In genomic region chr2:164621761-164622105, GRCh38 we compare ENCODE assay signal across 9 cellular contexts. TPM values are rescaled to one million over a fixed set of nuclear protein-coding genes. Genes with fewer than 3 reads are reported as not detected.
DNase-seq lines count a peak whose midpoint lies in the region; ATAC-seq, FAIRE-seq and TF ChIP-seq lines count a peak whose summit lies in the region.
"Had no signal": no experiment of that assay in that cellular context is flagged by ENCODE, and none has a peak within 500 bp of the region (broad histone marks: within the 10 kb centered on the region; RNA-seq: fewer than 3 reads in every experiment).

No MANE protein-coding gene starts in this region.

- no peaks in the 10 kb centered on the region for H4K20me1 ChIP-seq in SK-N-SH (ENCODE audit: insufficient read depth)
- H4K20me1 ChIP-seq: BLaER1 had no signal

- H3K4me3 ChIP-seq in SK-N-SH (ENCODE audit: low read depth in 2 of 2, low read length in 1 of 2): peak overlapping the region; percentile 59 to 88
- H3K4me3 ChIP-seq in iPS-11a (ENCODE audit: low read depth, low read length): peak overlapping the region; percentile 60
- peak overlapping the region in 1 of 2 donors; percentile 66 for H3K4me3 ChIP-seq in small intestine (ENCODE audit: low read depth in 1 of 2, low read length in 2 of 2)
- H3K4me3 ChIP-seq: BLaER1 had no signal

- WGBS in SK-N-SH (ENCODE audit: low lambda C conversion rate): 23% methylated on average over 5 of the region's 14 CpGs
- WGBS in small intestine, 3 donors: 2 to 10% (median 4%) methylated on average over 8 to 14 of the region's 14 CpGs

- CTCF ChIA-PET in SK-N-SH (lab: Yijun Ruan, JAX): interaction anchor here (0.6 to 1.5 kb wide), 4 partner anchors 21 to 1452 kb away, joined by 3 to 5 read pairs (median 4); no protein-coding TSS in a partner anchor

- no peak for TF ChIP-seq EP300 in SK-N-SH (IDR thresholded peaks at IDR 0.05; ENCODE audit: borderline replicate concordance in 1 of 2, low read depth in 1 of 2, low read length in 1 of 2)

- H2AFZ ChIP-seq in SK-N-SH (ENCODE audit: low read depth): peak overlapping the region; percentile 85; the same call in 1 of the 2 replicates

- peaks cover 2 to 3% of the 10 kb centered on the region in 2 experiments for H3K36me3 ChIP-seq in SK-N-SH (replicated peaks in 1 of 2; ENCODE audit: control insufficient read depth in 1 of 2, insufficient read depth in 2 of 2, low read length in 1 of 2)
- H3K36me3 ChIP-seq in small intestine (ENCODE audit: control insufficient read depth in 2 of 2, insufficient read depth in 2 of 2, low read length in 2 of 2): no peaks in the 10 kb centered on the region
- H3K36me3 ChIP-seq: BLaER1 had no signal

- H3K9me3 ChIP-seq in SK-N-SH (no peaks in the 10 kb centered on the region), small intestine (ENCODE audit: control insufficient read depth, low read depth) (no peaks in the 10 kb centered on the region)

- H3K27me3 ChIP-seq in SK-N-SH (ENCODE audit: insufficient read depth) (no peaks in the 10 kb centered on the region), small intestine (ENCODE audit: control insufficient read depth in 2 of 2, insufficient read depth in 2 of 2, low read length in 2 of 2) (peaks cover 0 to 3% of the 10 kb centered on the region in 2 donors)
- H3K27me3 ChIP-seq: BLaER1 had no signal

- peak; percentile 20 for DNase-seq in NCI-H1105 treated with DMSO at 0.1 percent for 48 hours (lab: John Stamatoyannopoulos, UW)
- no peak for DNase-seq in NCI-H1105 (lab: John Stamatoyannopoulos, UW)
- DNase-seq in SK-N-SH: no peak
- peak; percentile 9 for DNase-seq in small intestine
- DNase-seq in inferior parietal cortex (ENCODE audit: extremely low spot score): no peak
- no peak for DNase-seq in NCI-H1048 (lab: John Stamatoyannopoulos, UW)

- no peak for TF ChIP-seq CTCF in SK-N-SH (IDR thresholded peaks at IDR 0.05)

- POLR2A ChIA-PET in SK-N-SH (lab: Yijun Ruan, JAX): no interaction called here

- no peak for TF ChIP-seq RAD21 in SK-N-SH (IDR thresholded peaks at IDR 0.05; ENCODE audit: low read length)

- H3K4me1 ChIP-seq in SK-N-SH (ENCODE audit: control insufficient read depth in 1 of 2, insufficient read depth in 2 of 2, low read depth in 1 of 2, low read length in 1 of 2): peaks cover 0 to 16% of the 10 kb centered on the region in 2 experiments
- H3K4me1 ChIP-seq in small intestine (ENCODE audit: control insufficient read depth in 2 of 2, insufficient read depth in 1 of 2, low read depth in 1 of 2, low read length in 1 of 2): no peaks in the 10 kb centered on the region
- H3K4me1 ChIP-seq: BLaER1 had no signal

- FAIRE-seq in small intestine (lab: Jason Lieb, UNC): no peak

- H3F3A ChIP-seq in SK-N-SH (replicated peaks; ENCODE audit: insufficient read depth): peaks cover 50% of the 10 kb centered on the region

- no peak for ATAC-seq in HG02981 (IDR thresholded peaks at IDR 0.05; ENCODE audit: unreplicated experiment)

- no peaks in the 10 kb centered on the region for H3K9me2 ChIP-seq in SK-N-SH

- peak overlapping the region in 1 of 2 experiments; percentile 28; a peak in 1 of 4 replicates for H3K27ac ChIP-seq in SK-N-SH (ENCODE audit: low read depth in 2 of 2, low read length in 1 of 2)
- H3K27ac ChIP-seq in small intestine (ENCODE audit: low read depth in 1 of 2, low read length in 1 of 2): no peak overlapping the region
- H3K27ac ChIP-seq: BLaER1 had no signal

- peak overlapping the region; percentile 84 for H3K4me2 ChIP-seq in SK-N-SH
- H3K4me2 ChIP-seq: BLaER1 had no signal

- H3K79me2 ChIP-seq in SK-N-SH (ENCODE audit: insufficient read depth): peaks cover 7% of the 10 kb centered on the region

- peak overlapping the region; percentile 63; the same call in 1 of the 2 replicates for H3K9ac ChIP-seq in SK-N-SH
- H3K9ac ChIP-seq: BLaER1 had no signal

TF ChIP-seq in SK-N-SH, 30 proteins besides CTCF, POLR2A, EP300 and RAD21:
- TF ChIP-seq EZH2phosphoT487 (IDR thresholded peaks at IDR 0.05; ENCODE audit: borderline replicate concordance, low read depth) (no peak), CHD2 (IDR thresholded peaks at IDR 0.05; ENCODE audit: low read length, partially characterized antibody) (no peak), USF1 (IDR thresholded peaks at IDR 0.05; ENCODE audit: borderline replicate concordance, low read depth) (0 out of 2 replicates have a peak, but pooled peaks have one; percentile 14), MAX (IDR thresholded peaks at IDR 0.05; ENCODE audit: low read depth) (peak; percentile 27; the same call in 1 of the 2 replicates), MXI1 (IDR thresholded peaks at IDR 0.05; ENCODE audit: low read depth, low read length) (peak; percentile 41; the same call in 1 of the 2 replicates)
TF ChIP-seq in SK-N-SH: peak in this region for 3.

RNA-seq across cellular contexts. Expression of gene GRB14, which starts 0.5 kb away (rescaled TPM):
- polyA plus RNA-seq in SK-N-SH (2012; rRNA removed) (3.9 and 6.4 TPM in 2 replicates), small intestine (1 to 10 TPM in 1 of 3 donors, under 1 TPM in 1, not detected in 1; 0.45 to 2.0 TPM)
- polyA plus RNA-seq in SK-N-SH (2012; cell fraction: cytosol; rRNA removed): 3.9 and 5.1 TPM in 2 replicates
- polyA plus RNA-seq in SK-N-SH (2012; cell fraction: nucleus; rRNA removed): 15.8 and 20.5 TPM in 2 replicates

Comparison
In these comparisons a context has a peak if more than half of its experiments do, and no peak if none do; other contexts are left out.
1. DNase-seq: peak in NCI-H1105 treated with DMSO at 0.1 percent for 48 hours (single experiment) and small intestine (single experiment); none in NCI-H1105 (single experiment), SK-N-SH (single experiment), inferior parietal cortex (single experiment) and NCI-H1048 (single experiment).